Comparison of ENCODE assay signal across 10 cellular contexts in the genomic region with DNA sequence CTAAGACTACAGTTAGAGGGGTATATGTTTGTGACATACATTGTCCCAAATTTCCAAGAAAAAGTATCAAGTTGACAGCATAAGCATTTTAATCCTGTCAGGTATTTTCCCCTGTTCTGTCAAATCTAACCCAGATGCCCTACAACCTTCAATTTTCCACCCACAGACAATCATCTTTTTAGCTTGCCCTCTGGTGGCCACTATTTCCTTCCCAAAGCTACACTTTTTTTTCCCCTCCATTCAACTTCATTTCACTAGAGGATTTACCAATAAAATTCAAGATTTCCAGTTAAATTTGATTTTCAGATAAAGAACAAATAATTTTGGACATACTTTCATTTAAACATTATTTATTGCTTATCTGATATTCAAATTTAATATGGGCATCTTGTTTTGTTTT.
A peak's percentile ranks its signal among the peaks of the same experiment; 100 is the strongest.
DNase-seq lines count a peak whose midpoint lies in the region; TF ChIP-seq lines count a peak whose summit lies in the region.
"Had no signal": no experiment of that assay in that cellular context is flagged by ENCODE, and none has a peak within 500 bp of the region (broad histone marks: within the 10 kb centered on the region; RNA-seq: fewer than 3 reads in every experiment).

No MANE protein-coding gene starts in this region.

- POLR2A ChIA-PET in A673 (lab: Charles Lee; ENCODE audit: low non-redundant PET) = no interaction called here
- POLR2A ChIA-PET in activated CD4-positive, alpha-beta memory T cell treated with anti-CD3 and anti-CD28 coated beads for 36 hours (lab: Charles Lee) = no interaction called here

- no peaks in the 10 kb centered on the region for H3K4me1 Mint-ChIP-seq in activated CD4-positive, alpha-beta T cell treated with anti-CD3 and anti-CD28 coated beads, Interleukin-2, amount 10 ng/mL, durations not matched to agents 24 days and 14 days
- H3K4me1 Mint-ChIP-seq in activated CD4-positive, alpha-beta memory T cell treated with anti-CD3 and anti-CD28 coated beads for 36 hours (ENCODE audit: low read depth) = no peaks in the 10 kb centered on the region

- H3K4me1 ChIP-seq in A673 (ENCODE audit: insufficient read depth, low read length, poor library complexity, severe bottlenecking) = no peaks in the 10 kb centered on the region

- CTCF ChIA-PET in A673 (lab: Charles Lee) = no interaction called here
- CTCF ChIA-PET in activated CD4-positive, alpha-beta memory T cell treated with anti-CD3 and anti-CD28 coated beads for 36 hours (lab: Charles Lee) = no interaction called here

- H3K9me3 ChIP-seq in A673 (ENCODE audit: low read depth, low read length, poor library complexity, severe bottlenecking) = peaks cover 8% of the 10 kb centered on the region
- H3K9me3 ChIP-seq: neutrophil had no signal

- peak; percentile 62 for DNase-seq in A673 (ENCODE audit: low spot score)
- peak; percentile 59 for DNase-seq in SK-MEL-5 (ENCODE audit: low read depth, low spot score)
- peak; percentile 17 for DNase-seq in glomerular visceral epithelial cell (ENCODE audit: extremely low spot score)
- no peak for DNase-seq in NOMO-1 treated with DMSO at 0.1 percent for 48 hours (lab: John Stamatoyannopoulos, UW; ENCODE audit: unreplicated experiment)
- no peak for DNase-seq in T-helper 9 cell
- DNase-seq in activated CD4-positive, alpha-beta T cell treated with anti-CD3 and anti-CD28 coated beads, Interleukin-2, amount 10 ng/mL, durations not matched to agents 24 days and 14 days = no peak
- DNase-seq in activated CD4-positive, alpha-beta memory T cell treated with anti-CD3 and anti-CD28 coated beads for 36 hours = no peak
- DNase-seq: NCI-H2227 treated with DMSO at 0.1 percent for 48 hours had no signal

- no peak overlapping the region for H3K4me3 Mint-ChIP-seq in activated CD4-positive, alpha-beta T cell treated with anti-CD3 and anti-CD28 coated beads, Interleukin-2, amount 10 ng/mL, durations not matched to agents 24 days and 14 days
- no peak overlapping the region for H3K4me3 Mint-ChIP-seq in activated CD4-positive, alpha-beta memory T cell treated with anti-CD3 and anti-CD28 coated beads for 36 hours

- no peaks in the 10 kb centered on the region for H3K9me3 Mint-ChIP-seq in activated CD4-positive, alpha-beta T cell treated with anti-CD3 and anti-CD28 coated beads, Interleukin-2, amount 10 ng/mL, durations not matched to agents 24 days and 14 days
- H3K9me3 Mint-ChIP-seq in activated CD4-positive, alpha-beta memory T cell treated with anti-CD3 and anti-CD28 coated beads for 36 hours = peaks cover 5% of the 10 kb centered on the region

- in situ Hi-C loops in SK-MEL-5 (cut with HindIII; ENCODE audit: low pct_unique_long_range_greater_than_20kb, low sequenced_read_pairs) = no loop called here

- H3K36me3 Mint-ChIP-seq in activated CD4-positive, alpha-beta T cell treated with anti-CD3 and anti-CD28 coated beads, Interleukin-2, amount 10 ng/mL, durations not matched to agents 24 days and 14 days (ENCODE audit: low read depth) = no peaks in the 10 kb centered on the region
- no peaks in the 10 kb centered on the region for H3K36me3 Mint-ChIP-seq in activated CD4-positive, alpha-beta memory T cell treated with anti-CD3 and anti-CD28 coated beads for 36 hours

- H3K27ac ChIP-seq in A673 (ENCODE audit: low read depth, low read length, poor library complexity, severe bottlenecking) = no peak overlapping the region
- H3K27ac ChIP-seq: neutrophil had no signal

- no peak overlapping the region for H3K27ac Mint-ChIP-seq in activated CD4-positive, alpha-beta T cell treated with anti-CD3 and anti-CD28 coated beads, Interleukin-2, amount 10 ng/mL, durations not matched to agents 24 days and 14 days
- H3K27ac Mint-ChIP-seq in activated CD4-positive, alpha-beta memory T cell treated with anti-CD3 and anti-CD28 coated beads for 36 hours = no peak overlapping the region

- no peaks in the 10 kb centered on the region for H3K36me3 ChIP-seq in A673 (ENCODE audit: insufficient read depth, low read length, poor library complexity, severe bottlenecking)
- H3K36me3 ChIP-seq: neutrophil had no signal

- intact Hi-C loops in A673 (cut with micrococcal nuclease; ENCODE audit: unreplicated experiment) = loop anchor here (5.0 to 10.0 kb wide), 2 partner anchors 224 to 861 kb away; no protein-coding TSS in a partner anchor
- intact Hi-C loops in activated CD4-positive, alpha-beta T cell treated with anti-CD3 and anti-CD28 coated beads, Interleukin-2, amount 10 ng/mL, durations not matched to agents 24 days and 14 days (cut with micrococcal nuclease) = no loop called here
- intact Hi-C loops in activated CD4-positive, alpha-beta memory T cell treated with anti-CD3 and anti-CD28 coated beads for 36 hours (cut with micrococcal nuclease) = no loop called here

- peak; percentile 77 for TF ChIP-seq CTCF in A673 (conservative IDR thresholded peaks at IDR 0.05; ENCODE audit: low read depth, low read length)
- peak; percentile 6; the same call in 1 of the 2 replicates for TF ChIP-seq CTCF in GM12875 (IDR thresholded peaks at IDR 0.05; ENCODE audit: borderline replicate concordance, insufficient read depth, low read depth, low read length)

- no peaks in the 10 kb centered on the region for H3K27me3 ChIP-seq in A673 (replicated peaks; ENCODE audit: insufficient read depth, low read depth, low read length, poor library complexity)
- H3K27me3 ChIP-seq: neutrophil had no signal

- H3K4me3 ChIP-seq in A673 (ENCODE audit: low read depth, low read length, poor library complexity, severe bottlenecking) (no peak overlapping the region), GM12875 (ENCODE audit: low read depth, low read length) (no peak overlapping the region)

- BruUV-seq in A673 (replicated peaks; lab: Mats Ljungman, UMichigan) = no TSS peak

- no peaks in the 10 kb centered on the region for H3K27me3 Mint-ChIP-seq in activated CD4-positive, alpha-beta T cell treated with anti-CD3 and anti-CD28 coated beads, Interleukin-2, amount 10 ng/mL, durations not matched to agents 24 days and 14 days
- no peaks in the 10 kb centered on the region for H3K27me3 Mint-ChIP-seq in activated CD4-positive, alpha-beta memory T cell treated with anti-CD3 and anti-CD28 coated beads for 36 hours

Comparison
In these comparisons a context has a peak if more than half of its experiments do, and no peak if none do; other contexts are left out.
1. DNase-seq: peak in A673 (single experiment), SK-MEL-5 (single experiment) and glomerular visceral epithelial cell (single experiment); none in NOMO-1 treated with DMSO at 0.1 percent for 48 hours (single experiment), T-helper 9 cell (single experiment), activated CD4-positive, alpha-beta T cell treated with anti-CD3 and anti-CD28 coated beads, Interleukin-2, amount 10 ng/mL, durations not matched to agents 24 days and 14 days (single experiment) and activated CD4-positive, alpha-beta memory T cell treated with anti-CD3 and anti-CD28 coated beads for 36 hours (single experiment).